Comparison of ENCODE assay signal across 14 cellular contexts in the genomic region with DNA sequence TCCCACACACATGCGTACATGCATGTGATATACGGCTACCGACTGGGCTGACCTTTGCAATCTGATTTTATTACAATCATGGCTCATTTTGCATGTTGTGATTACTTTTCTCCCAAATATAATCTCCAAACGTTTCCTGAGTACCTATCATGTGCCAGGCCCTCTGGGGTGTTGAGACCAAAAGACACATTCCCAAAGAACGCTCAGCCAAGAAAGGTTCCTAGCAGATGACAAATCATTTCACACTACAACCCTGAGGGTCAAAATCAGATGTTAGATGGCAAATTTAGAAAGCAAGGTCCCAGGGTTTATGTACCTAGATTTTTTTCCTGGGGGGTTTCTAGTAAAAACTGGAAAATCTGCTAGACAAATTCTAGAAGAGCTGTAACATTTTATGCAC. TPM values are rescaled to one million over a fixed set of nuclear protein-coding genes. Genes with fewer than 3 reads are reported as not detected.
A peak's percentile ranks its signal among the peaks of the same experiment; 100 is the strongest.
DNase-seq lines count a peak whose midpoint lies in the region; ATAC-seq, FAIRE-seq and TF ChIP-seq lines count a peak whose summit lies in the region.
"Had no signal": no experiment of that assay in that cellular context is flagged by ENCODE, and none has a peak within 500 bp of the region (broad histone marks: within the 10 kb centered on the region; RNA-seq: fewer than 3 reads in every experiment).

No MANE protein-coding gene starts in this region.

- TF ChIP-seq CTCF in keratinocyte (optimal IDR thresholded peaks at IDR 0.05 in 1 of 3, IDR thresholded peaks at IDR 0.05 in 1 of 3, conservative IDR thresholded peaks at IDR 0.05 in 1 of 3; ENCODE audit: extremely low read depth in 1 of 3, insufficient read depth in 2 of 3, low read length in 3 of 3) = no peak

- peaks cover 15% of the 10 kb centered on the region for H3K4me1 ChIP-seq in right cardiac atrium (ENCODE audit: control insufficient read depth, insufficient read depth, low read length)
- peaks cover 44% of the 10 kb centered on the region for H3K4me1 ChIP-seq in SJSA1 (replicated peaks)
- peaks cover 32% of the 10 kb centered on the region for H3K4me1 ChIP-seq in keratinocyte (ENCODE audit: control insufficient read depth, extremely low read depth, insufficient read depth, low read length)

- H3K4me2 ChIP-seq in keratinocyte (ENCODE audit: control insufficient read depth, extremely low read depth, insufficient read depth, low read depth, low read length) = peak overlapping the region; percentile 64
- H3K4me2 ChIP-seq: GM23338, KMS-11 had no signal

- no peaks in the 10 kb centered on the region for H3K9me3 ChIP-seq in right cardiac atrium (ENCODE audit: control insufficient read depth, low read length)
- no peaks in the 10 kb centered on the region for H3K9me3 ChIP-seq in SJSA1 (replicated peaks)
- no peaks in the 10 kb centered on the region for H3K9me3 ChIP-seq in keratinocyte (ENCODE audit: control insufficient read depth, low read depth, low read length)
- H3K9me3 ChIP-seq: Peyer's patch had no signal

- 67% methylated on average over 5 of the region's 5 CpGs for WGBS in right cardiac atrium

- H3K9ac ChIP-seq in keratinocyte (ENCODE audit: control insufficient read depth, extremely low read depth, insufficient read depth, low read length) = no peak overlapping the region
- H3K9ac ChIP-seq: KMS-11 had no signal

- no peak for DNase-seq in right cardiac atrium
- no peak for DNase-seq in Right ventricle myocardium inferior (ENCODE audit: missing footprints)
- DNase-seq in SJSA1 (ENCODE audit: low read depth in 1 of 2, low spot score in 2 of 2) = no peak
- no peak for DNase-seq in keratinocyte (ENCODE audit: low read depth, low spot score)
- no peak for DNase-seq in activated CD8-positive, alpha-beta memory T cell treated with anti-CD3 and anti-CD28 coated beads, Interleukin-2, amount 50 U/mL, for 48 hours
- DNase-seq in NCI-H187 treated with DMSO at 0.1 percent for 48 hours (lab: John Stamatoyannopoulos, UW) = no peak
- no peak for DNase-seq in A172 (ENCODE audit: low spot score)
- DNase-seq: CD8-positive, alpha-beta memory T cell; NCI-H1930; NCI-H2171 treated with DMSO at 0.1 percent for 48 hours; NCI-H774; Peyer's patch had no signal

- intact Hi-C loops in right cardiac atrium (cut with DNase I) (loop anchor here in 1 of 4 donors (10.0 kb wide), 1 partner anchor 58 kb away; no protein-coding TSS in a partner anchor), Right ventricle myocardium inferior (cut with DNase I) (no loop called here)

- H3K36me3 ChIP-seq in SJSA1 (peaks cover 18% of the 10 kb centered on the region), keratinocyte (ENCODE audit: control insufficient read depth in 2 of 2, extremely low read depth in 1 of 2, insufficient read depth in 2 of 2, low read length in 2 of 2) (peaks cover 16 to 18% of the 10 kb centered on the region in 2 experiments)

- H3K27me3 ChIP-seq in right cardiac atrium (ENCODE audit: control insufficient read depth, insufficient read depth) (no peaks in the 10 kb centered on the region), SJSA1 (replicated peaks) (no peaks in the 10 kb centered on the region), keratinocyte (ENCODE audit: control insufficient read depth, extremely low read depth, insufficient read depth, low read length) (no peaks in the 10 kb centered on the region)
- H3K27me3 ChIP-seq: Peyer's patch had no signal

- no peak for FAIRE-seq in keratinocyte (lab: Jason Lieb, UNC)

- ATAC-seq in right cardiac atrium (no peak), Right ventricle myocardium inferior (no peak)

- H3K79me2 ChIP-seq in keratinocyte (ENCODE audit: control insufficient read depth, insufficient read depth, low read length) = peaks cover 9% of the 10 kb centered on the region

- H3K9me1 ChIP-seq in keratinocyte (ENCODE audit: control insufficient read depth, extremely low read depth, insufficient read depth, low read length) = peaks cover 6% of the 10 kb centered on the region

- dilution Hi-C loops in keratinocyte (cut with MboI; ENCODE audit: extremely low pct_ligation_motif_present, low sequenced_read_pairs) = no loop called here

- H4K20me1 ChIP-seq in keratinocyte (ENCODE audit: control insufficient read depth, extremely low read depth, insufficient read depth, low read length) = no peaks in the 10 kb centered on the region

- peak overlapping the region; percentile 23 for H3K27ac ChIP-seq in right cardiac atrium (ENCODE audit: low read length)
- peak overlapping the region; percentile 74; the same call in 1 of the 2 replicates for H3K27ac ChIP-seq in SJSA1
- peak overlapping the region; percentile 58 for H3K27ac ChIP-seq in keratinocyte (ENCODE audit: control insufficient read depth, insufficient read depth, low read length)
- H3K27ac ChIP-seq: KMS-11, Peyer's patch had no signal

- H2AFZ ChIP-seq in keratinocyte (ENCODE audit: control insufficient read depth, low read length) = no peak overlapping the region
- H2AFZ ChIP-seq: GM23338 had no signal

- H3K4me3 ChIP-seq in right cardiac atrium (ENCODE audit: low read length) (no peak overlapping the region), SJSA1 (no peak overlapping the region), keratinocyte (ENCODE audit: control insufficient read depth in 2 of 3, extremely low read depth in 1 of 3, insufficient read depth in 2 of 3, low read depth in 1 of 3, low read length in 3 of 3) (no peak overlapping the region)
- H3K4me3 ChIP-seq: GM23338, Peyer's patch had no signal

RNA-seq across cellular contexts. Expression of a gene that starts 32.4 kb away (rescaled TPM):
- total RNA-seq in right cardiac atrium = 10 to 100 TPM; 21.1 to 29.4 (median 25.9) TPM
- polyA plus RNA-seq in right cardiac atrium = 13.1 TPM
- 22.0 TPM for total RNA-seq in Right ventricle myocardium inferior
- 10.0 and 18.8 TPM in 2 replicates for total RNA-seq in SJSA1 (2014; rRNA removed; shearing (Covaris generic))
- 19.5 to 31.8 TPM (median 22.2 TPM) in 3 replicates for polyA plus RNA-seq in keratinocyte
- polyA plus RNA-seq in keratinocyte (2011; ENCODE audit: low read depth) = 2.2 TPM
- 15.5 and 23.1 TPM in 2 replicates for polyA plus RNA-seq in keratinocyte (2011; cell fraction: cytosol; rRNA removed)
- 22.0 and 22.4 TPM in 2 replicates for polyA plus RNA-seq in keratinocyte (2011; cell fraction: nucleus; rRNA removed)
- polyA plus RNA-seq in keratinocyte (2012; ENCODE audit: low replicate concordance) = 10.5 and 15.1 TPM in 2 replicates
- 39.0 to 66.1 TPM (median 46.3 TPM) in 3 replicates for polyA minus RNA-seq in keratinocyte
- polyA minus RNA-seq in keratinocyte (2011; cell fraction: cytosol; rRNA and poly(A)+ RNA removed) = 34.7 TPM
- polyA minus RNA-seq in keratinocyte (2011; cell fraction: nucleus; rRNA and poly(A)+ RNA removed) = 20.3 and 47.3 TPM in 2 replicates
- total RNA-seq in A172 (2014; rRNA removed; shearing (Covaris generic)) = 52.2 and 53.3 TPM in 2 replicates

Comparison
In these comparisons a context has a peak if more than half of its experiments do, and no peak if none do; other contexts are left out.
1. H3K27ac ChIP-seq: peak in every context shown above with its lines; median percentile 74 in SJSA1; 58 in keratinocyte; 23 in right cardiac atrium.